ENCODE assay signal across 1 cellular context in the genomic region with DNA sequence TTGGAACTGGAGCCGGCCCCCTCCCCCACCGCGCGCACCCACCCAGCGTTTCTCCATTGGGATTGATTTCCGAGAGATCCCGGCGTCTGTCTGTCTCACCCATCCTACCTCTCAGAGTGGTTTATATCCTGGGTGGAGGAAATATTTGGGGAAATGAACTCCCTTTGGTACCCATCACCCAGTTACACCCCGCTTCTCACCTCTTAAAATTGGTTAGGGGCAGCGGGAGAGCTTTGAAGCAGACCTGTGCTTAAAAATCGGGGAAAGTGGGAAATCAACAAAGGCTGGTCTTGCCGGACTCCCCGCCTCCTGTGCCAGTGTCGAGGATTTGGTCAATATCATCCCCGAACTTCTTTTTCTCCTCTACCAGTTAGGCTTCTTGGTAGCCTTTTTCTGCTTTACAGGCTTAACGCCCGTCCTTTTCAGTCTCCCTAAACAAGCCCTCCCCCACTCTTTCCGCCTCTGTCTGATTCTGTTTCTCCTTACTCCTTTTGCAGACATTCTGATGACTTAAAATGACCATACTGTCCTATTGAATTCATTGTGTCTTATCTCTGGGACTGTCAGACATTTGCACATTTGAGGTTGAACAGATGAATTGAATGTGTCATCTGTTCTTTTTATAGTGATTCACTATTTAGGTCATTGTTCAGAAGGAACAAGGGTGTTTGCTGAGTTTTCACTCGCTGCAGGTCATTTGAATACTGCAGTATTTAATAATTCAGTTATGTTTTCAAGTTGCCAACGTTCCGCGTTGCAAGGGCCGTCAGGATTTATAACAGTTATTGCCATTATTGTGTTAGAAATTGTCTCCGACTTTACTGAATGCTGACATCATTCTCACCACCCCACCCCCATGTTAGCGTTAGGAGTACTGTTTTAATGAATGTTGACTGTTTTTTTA.
A peak's percentile ranks its signal among the peaks of the same experiment; 100 is the strongest.
TF ChIP-seq lines count a peak whose summit lies in the region.

No MANE protein-coding gene starts in this region.

TF ChIP-seq in SK-N-SH, 30 proteins besides CTCF, POLR2A, EP300 and RAD21 (continued from another document):
- TF ChIP-seq, protein P1, sequence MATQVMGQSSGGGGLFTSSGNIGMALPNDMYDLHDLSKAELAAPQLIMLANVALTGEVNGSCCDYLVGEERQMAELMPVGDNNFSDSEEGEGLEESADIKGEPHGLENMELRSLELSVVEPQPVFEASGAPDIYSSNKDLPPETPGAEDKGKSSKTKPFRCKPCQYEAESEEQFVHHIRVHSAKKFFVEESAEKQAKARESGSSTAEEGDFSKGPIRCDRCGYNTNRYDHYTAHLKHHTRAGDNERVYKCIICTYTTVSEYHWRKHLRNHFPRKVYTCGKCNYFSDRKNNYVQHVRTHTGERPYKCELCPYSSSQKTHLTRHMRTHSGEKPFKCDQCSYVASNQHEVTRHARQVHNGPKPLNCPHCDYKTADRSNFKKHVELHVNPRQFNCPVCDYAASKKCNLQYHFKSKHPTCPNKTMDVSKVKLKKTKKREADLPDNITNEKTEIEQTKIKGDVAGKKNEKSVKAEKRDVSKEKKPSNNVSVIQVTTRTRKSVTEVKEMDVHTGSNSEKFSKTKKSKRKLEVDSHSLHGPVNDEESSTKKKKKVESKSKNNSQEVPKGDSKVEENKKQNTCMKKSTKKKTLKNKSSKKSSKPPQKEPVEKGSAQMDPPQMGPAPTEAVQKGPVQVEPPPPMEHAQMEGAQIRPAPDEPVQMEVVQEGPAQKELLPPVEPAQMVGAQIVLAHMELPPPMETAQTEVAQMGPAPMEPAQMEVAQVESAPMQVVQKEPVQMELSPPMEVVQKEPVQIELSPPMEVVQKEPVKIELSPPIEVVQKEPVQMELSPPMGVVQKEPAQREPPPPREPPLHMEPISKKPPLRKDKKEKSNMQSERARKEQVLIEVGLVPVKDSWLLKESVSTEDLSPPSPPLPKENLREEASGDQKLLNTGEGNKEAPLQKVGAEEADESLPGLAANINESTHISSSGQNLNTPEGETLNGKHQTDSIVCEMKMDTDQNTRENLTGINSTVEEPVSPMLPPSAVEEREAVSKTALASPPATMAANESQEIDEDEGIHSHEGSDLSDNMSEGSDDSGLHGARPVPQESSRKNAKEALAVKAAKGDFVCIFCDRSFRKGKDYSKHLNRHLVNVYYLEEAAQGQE (IDR thresholded peaks at IDR 0.05; ENCODE audit: low read depth, low read length) = no peak
- TF ChIP-seq NRF1 (IDR thresholded peaks at IDR 0.05; ENCODE audit: low read depth, low read length) = no peak
- TF ChIP-seq NFIC (IDR thresholded peaks at IDR 0.05; ENCODE audit: borderline replicate concordance) = peak; percentile 40; the same call in 1 of the 2 replicates
- TF ChIP-seq SMC3 (IDR thresholded peaks at IDR 0.05; ENCODE audit: low read depth, low read length) = no peak
- no peak for TF ChIP-seq GABPA (IDR thresholded peaks at IDR 0.05; ENCODE audit: low read depth)
- no peak for TF ChIP-seq ELF1 (IDR thresholded peaks at IDR 0.05)
- peak; percentile 82 for TF ChIP-seq MEF2A (IDR thresholded peaks at IDR 0.05; ENCODE audit: borderline replicate concordance, low read depth)
- TF ChIP-seq FOXJ3 (CRISPR knock-in tag; IDR thresholded peaks at IDR 0.05) = peak; percentile 49
- no peak for TF ChIP-seq YY1 (IDR thresholded peaks at IDR 0.05; ENCODE audit: low read depth)
- no peak; the same call in 1 of the 2 replicates for TF ChIP-seq MAX (IDR thresholded peaks at IDR 0.05; ENCODE audit: low read depth)
- TF ChIP-seq ZBTB33 (IDR thresholded peaks at IDR 0.05; ENCODE audit: borderline replicate concordance, low read depth) = 0 out of 2 replicates have a peak, but pooled peaks have one; percentile 32
- TF ChIP-seq TAF1 (IDR thresholded peaks at IDR 0.05; ENCODE audit: borderline replicate concordance, low read depth, low read length) = peak; percentile 40; the same call in 1 of the 2 replicates
